Comparison of ENCODE assay signal across 29 cellular contexts in genomic region chr6:107470364-107470763, GRCh38.
"Had no signal": no experiment of that assay in that cellular context is flagged by ENCODE, and none has a peak within 500 bp of the region (broad histone marks: within the 10 kb centered on the region; RNA-seq: fewer than 3 reads in every experiment).

No MANE protein-coding gene starts in this region.

- H3K36me3 ChIP-seq: ascending aorta, cardiac muscle cell, WERI-Rb-1 had no signal

- H3K4me1 ChIP-seq: ascending aorta had no signal

- H3K27ac ChIP-seq: ascending aorta, cardiac muscle cell, WERI-Rb-1 had no signal

- H3K9me3 ChIP-seq: ascending aorta had no signal

- H3K27me3 ChIP-seq: ascending aorta, cardiac muscle cell had no signal

- DNase-seq: activated CD4-positive, alpha-beta memory T cell treated with anti-CD3 and anti-CD28 coated beads, Interleukin-2, amount 10 ng/mL, durations not matched to agents 7 days and 5 days; activated CD4-positive, alpha-beta T cell treated with anti-CD3 and anti-CD28 coated beads for 1 hour; activated CD4-positive, alpha-beta T cell treated with anti-CD3 and anti-CD28 coated beads for 36 hours; activated CD4-positive, alpha-beta T cell treated with anti-CD3 and anti-CD28 coated beads for 48 hours; activated CD4-positive, alpha-beta T cell treated with anti-CD3 and anti-CD28 coated beads, Interleukin-2, amount 10 ng/mL, durations not matched to agents 7 days and 5 days; activated CD4-positive, alpha-beta T cell treated with anti-CD3 and anti-CD28 coated beads, Interleukin-2, amount 50 U/mL, for 48 hours; activated CD4-positive, CD25-positive, alpha-beta regulatory T cell; activated CD8-positive, alpha-beta memory T cell treated with anti-CD3 and anti-CD28 coated beads for 24 hours; activated CD8-positive, alpha-beta memory T cell treated with anti-CD3 and anti-CD28 coated beads, Interleukin-2, amount 10 ng/mL, durations not matched to agents 7 days and 5 days; activated CD8-positive, alpha-beta memory T cell treated with anti-CD3 and anti-CD28 coated beads, Interleukin-2, amount 50 U/mL, for 48 hours; activated CD8-positive, alpha-beta T cell treated with anti-CD3 and anti-CD28 coated beads, Interleukin-2, amount 10 ng/mL, durations not matched to agents 7 days and 5 days; activated effector memory CD4-positive, alpha-beta T cell treated with Interleukin-2 at 50 U/mL for 16 hours; activated gamma-delta T cell; activated naive CD4-positive, alpha-beta T cell treated with anti-CD3 and anti-CD28 coated beads, Interleukin-2, amount 10 ng/mL, durations not matched to agents 7 days and 5 days; activated naive CD4-positive, alpha-beta T cell treated with Interleukin-2 at 50 U/mL for 16 hours; activated naive CD8-positive, alpha-beta T cell treated with anti-CD3 and anti-CD28 coated beads, Interleukin-2, amount 10 ng/mL, durations not matched to agents 7 days and 5 days; activated naive CD8-positive, alpha-beta T cell treated with anti-CD3 and anti-CD28 coated beads, Interleukin-2, amount 50 U/mL, for 24 hours; activated T-cell treated with anti-CD3 and anti-CD28 coated beads, Interleukin-2, amount 50 U/mL, for 24 hours; activated T-cell treated with anti-CD3 and anti-CD28 coated beads, Interleukin-2, amount 50 U/mL, for 48 hours; amygdala; anterior cingulate cortex; caudate nucleus; cerebellar nuclear complex; T-helper 1 cell; T-helper 2 cell; T-helper 9 cell; WERI-Rb-1 had no signal

- H3K4me3 ChIP-seq: ascending aorta, cardiac muscle cell had no signal
